18 cellular contexts compared by ENCODE assay signal in the genomic region with DNA sequence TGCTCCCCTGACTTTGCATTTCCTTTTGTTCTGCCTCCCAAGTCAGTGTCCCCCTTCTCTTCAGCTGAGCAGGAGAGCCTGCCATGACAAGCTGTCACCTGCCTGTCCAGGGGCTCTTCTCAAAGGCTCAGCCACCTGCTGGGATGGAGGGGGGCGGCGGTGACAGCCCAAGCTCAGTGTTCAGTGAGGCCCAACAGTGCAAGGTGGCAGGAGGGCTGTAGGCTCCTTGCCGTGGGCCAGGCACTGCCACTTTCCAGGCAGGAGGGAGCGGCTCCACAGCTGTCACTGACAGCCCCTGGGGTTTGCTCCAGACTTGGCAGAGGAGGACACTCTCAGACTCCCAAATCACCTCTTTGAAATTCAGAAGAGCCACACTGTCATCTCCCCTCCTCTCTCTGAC.
DNase-seq lines count a peak whose midpoint lies in the region; ATAC-seq and TF ChIP-seq lines count a peak whose summit lies in the region.
"Had no signal": no experiment of that assay in that cellular context is flagged by ENCODE, and none has a peak within 500 bp of the region (broad histone marks: within the 10 kb centered on the region; RNA-seq: fewer than 3 reads in every experiment).

No MANE protein-coding gene starts in this region.

- no peaks in the 10 kb centered on the region for H3K36me3 ChIP-seq in neural cell (ENCODE audit: insufficient read depth, low read length)
- H3K36me3 ChIP-seq: Peyer's patch had no signal

- no peaks in the 10 kb centered on the region for H3K79me2 ChIP-seq in neural cell (replicated peaks; ENCODE audit: insufficient read depth, low read length)

- H3K9me2 ChIP-seq in neural cell (ENCODE audit: insufficient read depth, low read length), result no peaks in the 10 kb centered on the region

- no peak overlapping the region for H3K9ac ChIP-seq in neural cell (ENCODE audit: low read length)

- no peaks in the 10 kb centered on the region for H3F3A ChIP-seq in neural cell (ENCODE audit: insufficient read depth, low read length, poor library complexity, severe bottlenecking)

- TF ChIP-seq CTCF in neural cell (IDR thresholded peaks at IDR 0.05; ENCODE audit: poor library complexity, severe bottlenecking), result no peak

- no peak overlapping the region for H3K27ac ChIP-seq in neural cell (ENCODE audit: low read length)
- H3K27ac ChIP-seq: Peyer's patch had no signal

- H3K4me3 ChIP-seq in neural cell (ENCODE audit: low read length), result peak overlapping the region; percentile 30
- H3K4me3 ChIP-seq: GM23338, K562, Peyer's patch had no signal

- no peak for TF ChIP-seq EP300 in neural cell (conservative IDR thresholded peaks at IDR 0.05; ENCODE audit: poor library complexity, severe bottlenecking)

- no peaks in the 10 kb centered on the region for H3K9me3 ChIP-seq in neural cell (ENCODE audit: low read length)
- H3K9me3 ChIP-seq: Peyer's patch had no signal

- no peak overlapping the region for H2AFZ ChIP-seq in neural cell (ENCODE audit: low read depth, low read length)
- H2AFZ ChIP-seq: GM23338 had no signal

- H3K27me3 ChIP-seq in neural cell (ENCODE audit: insufficient read depth, low read depth, low read length), result no peaks in the 10 kb centered on the region
- H3K27me3 ChIP-seq: Peyer's patch had no signal

- H3K4me2 ChIP-seq in neural cell (ENCODE audit: low read length), result no peak overlapping the region
- H3K4me2 ChIP-seq: GM23338 had no signal

- no peak for TF ChIP-seq RAD21 in neural cell (conservative IDR thresholded peaks at IDR 0.05)

- ATAC-seq in left colon, result no peak
- ATAC-seq: K562 had no signal

- intact Hi-C loops in left colon (cut with DNase I, micrococcal nuclease), result no loop called here

- no peaks in the 10 kb centered on the region for H4K20me1 ChIP-seq in neural cell (ENCODE audit: insufficient read depth)

- DNase-seq in NCI-H510A treated with DMSO at 0.1 percent for 48 hours (lab: John Stamatoyannopoulos, UW) (peak; percentile 16), NCI-H510A (lab: John Stamatoyannopoulos, UW) (no peak), NCI-H1105 (lab: John Stamatoyannopoulos, UW) (peak; percentile 94), NCI-H2171 treated with DMSO at 0.1 percent for 48 hours (lab: John Stamatoyannopoulos, UW) (peak; percentile 86), left colon (no peak), EL (no peak)
- DNase-seq in stimulated activated CD4-positive, alpha-beta T cell treated with anti-CD3 and anti-CD28 coated beads, Interleukin-1b, Interleukin-23, amount 100 ng/mL, for 48 hours, result no peak
- DNase-seq: Calu3, DND-41, GF-D8, NCI-H1048, NCI-H82, Peyer's patch, Right ventricle myocardium superior, T-helper 2 cell had no signal

TF ChIP-seq in neural cell, 6 proteins besides CTCF, POLR2A, EP300 and RAD21:
- no peak for TF ChIP-seq EZH2 (IDR thresholded peaks at IDR 0.05; ENCODE audit: borderline replicate concordance, insufficient read depth, low read length, poor library complexity, severe bottlenecking)
- no peak for TF ChIP-seq SMC3 (conservative IDR thresholded peaks at IDR 0.05; ENCODE audit: poor library complexity)
- no peak for TF ChIP-seq TAF1 (IDR thresholded peaks at IDR 0.05; ENCODE audit: low read depth)

Comparison
In these comparisons a context has a peak if more than half of its experiments do, and no peak if none do; other contexts are left out.
1. DNase-seq: peak in NCI-H510A treated with DMSO at 0.1 percent for 48 hours (single experiment), NCI-H1105 (single experiment) and NCI-H2171 treated with DMSO at 0.1 percent for 48 hours (single experiment); none in NCI-H510A (single experiment), left colon (0 of 2), EL (single experiment) and stimulated activated CD4-positive, alpha-beta T cell treated with anti-CD3 and anti-CD28 coated beads, Interleukin-1b, Interleukin-23, amount 100 ng/mL, for 48 hours (single experiment).